ENCODE assay signal across 13 cellular contexts in the genomic region with DNA sequence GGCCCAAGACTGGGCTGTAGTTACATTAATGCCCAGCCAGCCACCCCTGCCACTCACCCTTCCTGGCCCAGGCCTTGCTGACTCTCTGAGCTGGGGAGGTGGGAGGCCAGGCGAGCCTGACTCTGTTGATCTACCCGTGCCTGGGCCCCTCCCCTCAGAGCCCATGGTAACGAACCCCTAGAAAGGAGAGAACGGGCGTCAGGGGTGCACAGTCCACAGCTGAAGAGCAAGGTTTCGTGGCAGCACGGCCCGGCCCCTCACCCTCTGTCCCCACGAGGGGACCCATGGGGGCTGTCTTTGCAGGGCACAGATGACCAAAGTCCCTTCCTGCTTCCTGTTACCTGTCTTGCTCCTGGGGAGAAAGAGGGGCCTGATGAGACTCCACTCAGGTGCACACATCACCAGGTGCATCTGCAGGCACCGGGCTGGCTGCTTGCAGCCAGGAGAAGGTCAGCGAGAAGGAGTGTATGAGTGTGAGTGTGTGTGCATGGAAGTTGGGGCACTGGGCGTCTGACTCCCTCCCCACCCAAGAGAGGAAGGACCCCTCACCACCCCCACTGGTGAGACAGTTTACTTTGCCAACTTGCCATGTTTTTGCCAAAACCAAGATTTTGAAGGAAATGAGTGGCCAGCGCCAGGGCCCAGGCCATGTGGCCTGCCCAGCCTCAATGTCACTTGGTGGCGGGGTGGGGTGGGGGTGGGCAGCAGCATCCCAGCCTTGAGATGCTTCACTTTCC.
A peak's percentile ranks its signal among the peaks of the same experiment; 100 is the strongest.
DNase-seq lines count a peak whose midpoint lies in the region; ATAC-seq, FAIRE-seq and TF ChIP-seq lines count a peak whose summit lies in the region.
"Had no signal": no experiment of that assay in that cellular context is flagged by ENCODE, and none has a peak within 500 bp of the region (broad histone marks: within the 10 kb centered on the region; RNA-seq: fewer than 3 reads in every experiment).

No MANE protein-coding gene starts in this region.

- no peak for FAIRE-seq in GM12891 (lab: Jason Lieb, UNC)

- no peak for ATAC-seq in natural killer cell
- ATAC-seq in GM19023 (IDR thresholded peaks at IDR 0.05; ENCODE audit: unreplicated experiment), result no peak
- no peak for ATAC-seq in Right ventricle myocardium superior (ENCODE audit: poor library complexity)
- ATAC-seq in GM21447 (IDR thresholded peaks at IDR 0.05; ENCODE audit: unreplicated experiment), result no peak
- ATAC-seq: gastroesophageal sphincter had no signal

- no peaks in the 10 kb centered on the region for H3K36me3 Mint-ChIP-seq in natural killer cell

- TF ChIP-seq POLR2A in GM12891 (IDR thresholded peaks at IDR 0.05; ENCODE audit: low read depth, low read length), result no peak

- peaks cover 45% of the 10 kb centered on the region for H4K20me1 ChIP-seq in BLaER1
- no peaks in the 10 kb centered on the region for H4K20me1 ChIP-seq in mammary epithelial cell (ENCODE audit: insufficient read depth, low read length)

- H3K4me1 Mint-ChIP-seq in natural killer cell, result peaks cover 5 to 12% of the 10 kb centered on the region in 2 donors

- H3K27ac ChIP-seq in BLaER1 (0 out of 2 replicates have a peak overlapping the region, but pooled peaks have one; percentile 8), mammary epithelial cell (ENCODE audit: insufficient read depth, low read depth, low read length) (no peak overlapping the region)
- H3K27ac ChIP-seq: BLaER1 treated with 17β-estradiol and CSF1 and Interleukin-3, amounts not matched to agents 10 nM and 100 nM; gastroesophageal sphincter; tibial artery had no signal

- H3K36me3 ChIP-seq in BLaER1 (peaks cover 73% of the 10 kb centered on the region), mammary epithelial cell (ENCODE audit: insufficient read depth, low read length) (peaks cover 19% of the 10 kb centered on the region)

- peak overlapping the region; percentile 29 to 45 for H3K27ac Mint-ChIP-seq in natural killer cell

- H3K4me3 ChIP-seq in BLaER1 (no peak overlapping the region), mammary epithelial cell (replicated peaks in 1 of 3; ENCODE audit: insufficient read depth in 1 of 3, low read depth in 2 of 3, low read length in 3 of 3) (no peak overlapping the region)
- H3K4me3 ChIP-seq: BLaER1 treated with 17β-estradiol and CSF1 and Interleukin-3, amounts not matched to agents 10 nM and 100 nM; gastroesophageal sphincter; tibial artery had no signal

- H3K4me2 ChIP-seq in BLaER1, result no peak overlapping the region
- H3K4me2 ChIP-seq in mammary epithelial cell (ENCODE audit: insufficient read depth, low read depth, low read length), result no peak overlapping the region
- H3K4me2 ChIP-seq: BLaER1 treated with 17β-estradiol and CSF1 and Interleukin-3, amounts not matched to agents 10 nM and 100 nM had no signal

- H3K9me3 ChIP-seq in BLaER1 (no peaks in the 10 kb centered on the region), mammary epithelial cell (replicated peaks; ENCODE audit: insufficient read depth, low read length) (no peaks in the 10 kb centered on the region)
- H3K9me3 ChIP-seq: BLaER1 treated with 17β-estradiol and CSF1 and Interleukin-3, amounts not matched to agents 10 nM and 100 nM; gastroesophageal sphincter; tibial artery had no signal

- DNase-seq in GM12891 (ENCODE audit: insufficient read length, low spot score) (peak; percentile 9), mammary epithelial cell (no peak), natural killer cell (no peak), Right ventricle myocardium superior (no peak)
- DNase-seq: activated CD4-positive, CD25-positive, alpha-beta regulatory T cell; immature natural killer cell; NCI-H1105 had no signal

- in situ Hi-C loops in mammary epithelial cell (cut with MboI; ENCODE audit: low sequenced_read_pairs in 2 of 2), result loop anchor here in 1 of 2 donors (10.0 kb wide), 1 partner anchor 175 kb away; no protein-coding TSS in a partner anchor

- no peaks in the 10 kb centered on the region for H3K27me3 Mint-ChIP-seq in natural killer cell (ENCODE audit: low read depth in 2 of 2)

- no peak for TF ChIP-seq CTCF in mammary epithelial cell (conservative IDR thresholded peaks at IDR 0.05 in 1 of 2, IDR thresholded peaks at IDR 0.05 in 1 of 2; ENCODE audit: extremely low read depth in 1 of 2, insufficient read depth in 1 of 2, low read depth in 1 of 2, low read length in 2 of 2)
- TF ChIP-seq CTCF in natural killer cell (IDR thresholded peaks at IDR 0.05), result no peak

- H3K27me3 ChIP-seq in BLaER1, result no peaks in the 10 kb centered on the region
- no peaks in the 10 kb centered on the region for H3K27me3 ChIP-seq in mammary epithelial cell (ENCODE audit: insufficient read depth, low read length)
- H3K27me3 ChIP-seq: BLaER1 treated with 17β-estradiol and CSF1 and Interleukin-3, amounts not matched to agents 10 nM and 100 nM; gastroesophageal sphincter; tibial artery had no signal

- no peak overlapping the region for H3K9ac ChIP-seq in BLaER1
- no peak overlapping the region for H3K9ac ChIP-seq in mammary epithelial cell (ENCODE audit: insufficient read depth, low read length)

- WGBS in mammary epithelial cell (ENCODE audit: low coverage, missing lambda C conversion rate), result 93% methylated on average over 11 of the region's 14 CpGs

- TSS peak; percentile 53 for BruUV-seq in mammary epithelial cell (replicated peaks; lab: Mats Ljungman, UMichigan)

- CTCF ChIA-PET in mammary epithelial cell (lab: Charles Lee; ENCODE audit: low non-redundant PET), result no interaction called here

- no peaks in the 10 kb centered on the region for H3K9me3 Mint-ChIP-seq in natural killer cell
- H3K9me3 Mint-ChIP-seq: immature natural killer cell had no signal

- H3K4me3 Mint-ChIP-seq in natural killer cell, result no peak overlapping the region
- H3K4me3 Mint-ChIP-seq: immature natural killer cell had no signal

- dilution Hi-C loops in mammary epithelial cell (cut with HindIII; ENCODE audit: low sequenced_read_pairs), result no loop called here

- H2AFZ ChIP-seq in mammary epithelial cell (ENCODE audit: low read depth, low read length), result no peak overlapping the region

- peaks cover 5% of the 10 kb centered on the region for H3K79me2 ChIP-seq in mammary epithelial cell (ENCODE audit: insufficient read depth, low read length)

- intact Hi-C loops in mammary epithelial cell (cut with micrococcal nuclease) (no loop called here), natural killer cell (cut with micrococcal nuclease) (loop anchor here (10.0 kb wide), 1 partner anchor 415 kb away; no protein-coding TSS in a partner anchor), Right ventricle myocardium superior (cut with DNase I) (no loop called here)

- H3K4me1 ChIP-seq in BLaER1, result peaks cover 10% of the 10 kb centered on the region
- no peaks in the 10 kb centered on the region for H3K4me1 ChIP-seq in mammary epithelial cell (ENCODE audit: insufficient read depth, low read length)

TF ChIP-seq in GM12891, 5 proteins besides CTCF, POLR2A, EP300 and RAD21:
- TF ChIP-seq POLR2AphosphoS5 (IDR thresholded peaks at IDR 0.05; ENCODE audit: low read depth, low read length), result no peak
- TF ChIP-seq SPI1 (IDR thresholded peaks at IDR 0.05; ENCODE audit: low read depth, low read length), result no peak
